8 cellular contexts compared by ENCODE assay signal in genomic region chr1:1434131-1434811, GRCh38. TPM values are rescaled to one million over a fixed set of nuclear protein-coding genes. Genes with fewer than 3 reads are reported as not detected.
A peak's percentile ranks its signal among the peaks of the same experiment; 100 is the strongest.
DNase-seq lines count a peak whose midpoint lies in the region; ATAC-seq, FAIRE-seq and TF ChIP-seq lines count a peak whose summit lies in the region.
"Had no signal": no experiment of that assay in that cellular context is flagged by ENCODE, and none has a peak within 500 bp of the region (broad histone marks: within the 10 kb centered on the region; RNA-seq: fewer than 3 reads in every experiment).

No MANE protein-coding gene starts in this region.

- H3K27ac ChIP-seq in smooth muscle cell (ENCODE audit: low read depth) (peak overlapping the region; percentile 89), small intestine (ENCODE audit: low read depth in 1 of 2, low read length in 1 of 2) (peak overlapping the region in 1 of 2 donors; percentile 91)

- DNase-seq in NCI-H446 treated with DMSO at 0.1 percent for 48 hours (lab: John Stamatoyannopoulos, UW) (peak; percentile 17), germinal center (ENCODE audit: low spot score) (peak; percentile 35), smooth muscle cell (lab: John Stamatoyannopoulos, UW; ENCODE audit: unreplicated experiment) (no peak), EL (no peak), small intestine (no peak)

- H4K20me1 ChIP-seq in smooth muscle cell (ENCODE audit: low read depth), result peaks cover 26% of the 10 kb centered on the region

- no peaks in the 10 kb centered on the region for H3K36me3 ChIP-seq in smooth muscle cell (ENCODE audit: low read depth)
- H3K36me3 ChIP-seq in small intestine (ENCODE audit: control insufficient read depth in 2 of 2, insufficient read depth in 2 of 2, low read length in 2 of 2), result no peaks in the 10 kb centered on the region

- peak; percentile 3 for TF ChIP-seq CTCF in smooth muscle cell (IDR thresholded peaks at IDR 0.05; ENCODE audit: borderline replicate concordance, insufficient read depth, poor library complexity, severe bottlenecking)

- H3F3A ChIP-seq in smooth muscle cell (ENCODE audit: low read depth), result peaks cover 28% of the 10 kb centered on the region

- H3K9ac ChIP-seq in smooth muscle cell (ENCODE audit: low read depth), result peak overlapping the region; percentile 62

- peak overlapping the region; percentile 97 for H3K4me2 ChIP-seq in smooth muscle cell

- WGBS in smooth muscle cell (ENCODE audit: low lambda C conversion rate), result 39% methylated on average over 29 of the region's 32 CpGs
- 31 to 56% (median 49%) methylated on average over 26 to 32 of the region's 32 CpGs for WGBS in small intestine, 3 donors

- H3K79me2 ChIP-seq in smooth muscle cell (ENCODE audit: low read depth), result peaks cover 16% of the 10 kb centered on the region

- H3K4me3 ChIP-seq in smooth muscle cell (no peak overlapping the region), small intestine (ENCODE audit: low read depth in 1 of 2, low read length in 2 of 2) (no peak overlapping the region)

- H3K4me1 ChIP-seq in smooth muscle cell (ENCODE audit: low read depth) (peaks cover 60% of the 10 kb centered on the region), small intestine (ENCODE audit: control insufficient read depth in 2 of 2, insufficient read depth in 1 of 2, low read depth in 1 of 2, low read length in 1 of 2) (peaks cover 0 to 6% of the 10 kb centered on the region in 2 donors)

- H2AFZ ChIP-seq in smooth muscle cell (ENCODE audit: low read depth), result no peak overlapping the region

- no peak for ATAC-seq in HG03460 (IDR thresholded peaks at IDR 0.05; ENCODE audit: unreplicated experiment)

- H3K9me3 ChIP-seq in smooth muscle cell (replicated peaks; ENCODE audit: low read depth), result no peaks in the 10 kb centered on the region
- H3K9me3 ChIP-seq in small intestine (ENCODE audit: control insufficient read depth, low read depth), result no peaks in the 10 kb centered on the region

- FAIRE-seq in small intestine (lab: Jason Lieb, UNC), result no peak

- H3K27me3 ChIP-seq in smooth muscle cell (ENCODE audit: low read depth) (no peaks in the 10 kb centered on the region), small intestine (ENCODE audit: control insufficient read depth in 2 of 2, insufficient read depth in 2 of 2, low read length in 2 of 2) (no peaks in the 10 kb centered on the region)

RNA-seq across cellular contexts. Expression of gene VWA1, which starts 1.2 kb away (rescaled TPM):
- 25.1 and 29.5 TPM in 2 replicates for total RNA-seq in smooth muscle cell
- polyA plus RNA-seq in smooth muscle cell, result 79.2 and 156 TPM in 2 replicates
- polyA plus RNA-seq in small intestine, result 10 to 100 TPM in 1 of 3 donors, 1 to 10 TPM in 1, under 1 TPM in 1; 0.67 to 12.7 (median 1.1) TPM
- polyA plus RNA-seq: IgD-negative memory B cell had no signal

RNA-seq across cellular contexts. Expression of gene ANKRD65, which starts 13.2 kb away (rescaled TPM):
- total RNA-seq in smooth muscle cell, result 5.3 and 10.1 TPM in 2 replicates
- polyA plus RNA-seq in smooth muscle cell (6.1 and 30.1 TPM in 2 replicates), small intestine (1 to 10 TPM; 1.1 to 1.7 (median 1.4) TPM)
- total RNA-seq: glomerular endothelial cell had no signal
- polyA plus RNA-seq: IgD-negative memory B cell had no signal

RNA-seq across cellular contexts. Expression of gene ATAD3C, which starts 15.2 kb away (rescaled TPM):
- 0.09 and 0.40 TPM in 2 replicates for total RNA-seq in smooth muscle cell
- polyA plus RNA-seq in smooth muscle cell, result 0.86 and 2.6 TPM in 2 replicates
- under 1 TPM in 2 of 3 donors, not detected in 1; 0.27 to 0.66 TPM for polyA plus RNA-seq in small intestine
- total RNA-seq: glomerular endothelial cell had no signal

RNA-seq across cellular contexts. Expression of gene MRPL20, which starts 27.2 kb away (rescaled TPM):
- total RNA-seq in smooth muscle cell, result 99.0 and 99.6 TPM in 2 replicates
- polyA plus RNA-seq in smooth muscle cell (147 and 161 TPM in 2 replicates), small intestine (100 to 1,000 TPM; 162 to 221 (median 172) TPM)

RNA-seq across cellular contexts. Expression of gene CCNL2, which starts 35.1 kb away (rescaled TPM):
- total RNA-seq in smooth muscle cell, result 172 and 180 TPM in 2 replicates
- polyA plus RNA-seq in smooth muscle cell (144 and 226 TPM in 2 replicates), small intestine (100 to 1,000 TPM in 2 of 3 donors, 10 to 100 TPM in 1; 71.9 to 222 (median 175) TPM)

Comparison
In these comparisons a context has a peak if more than half of its experiments do, and no peak if none do; other contexts are left out.
1. DNase-seq: peak in NCI-H446 treated with DMSO at 0.1 percent for 48 hours (single experiment) and germinal center (single experiment); none in smooth muscle cell (single experiment), EL (single experiment) and small intestine (single experiment).